3 cellular contexts compared by ENCODE assay signal in the genomic region with DNA sequence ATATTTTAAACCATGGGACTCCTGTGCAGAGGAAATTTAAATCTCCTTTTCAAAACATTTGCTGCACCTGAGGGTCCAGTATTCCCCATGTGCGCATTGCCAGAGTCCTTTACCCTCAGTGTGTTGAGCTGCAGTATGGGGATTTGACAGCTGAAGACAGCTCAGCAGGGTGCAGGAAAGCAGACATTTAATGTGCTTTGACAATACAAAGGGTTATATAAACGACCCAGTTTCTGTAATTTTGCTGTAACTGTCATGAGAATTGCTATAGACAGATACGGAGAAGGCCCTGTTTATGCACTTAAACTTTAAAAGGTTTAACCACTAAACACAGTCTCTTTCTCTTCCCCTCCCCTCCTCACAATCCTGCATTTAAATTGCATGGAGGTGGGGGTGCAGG.
TF ChIP-seq lines count a peak whose summit lies in the region.

No MANE protein-coding gene starts in this region.

TF ChIP-seq in A549, 52 proteins besides CTCF, POLR2A, EP300 and RAD21 (continued from another document):
- TF ChIP-seq HOXB13 (CRISPR knock-in tag; IDR thresholded peaks at IDR 0.05; ENCODE audit: low read depth) (no peak), ZC3H11A (IDR thresholded peaks at IDR 0.05) (no peak), CEBPB (IDR thresholded peaks at IDR 0.05) (no peak), SREBF2 (IDR thresholded peaks at IDR 0.05) (no peak), SMC3 (IDR thresholded peaks at IDR 0.05) (no peak), TFCP2L1 (CRISPR knock-in tag; IDR thresholded peaks at IDR 0.05) (no peak)

TF ChIP-seq in H1, 55 proteins besides CTCF, POLR2A, EP300 and RAD21 (continued from another document):
- no peak for TF ChIP-seq POLR2AphosphoS5 (IDR thresholded peaks at IDR 0.05; ENCODE audit: low read depth, low read length)
- TF ChIP-seq GABPA (IDR thresholded peaks at IDR 0.05; ENCODE audit: borderline replicate concordance, insufficient read depth, low read length), result no peak
- no peak for TF ChIP-seq HDAC6 (IDR thresholded peaks at IDR 0.05; ENCODE audit: low read depth, low read length)
- TF ChIP-seq GTF2F1 (IDR thresholded peaks at IDR 0.05; ENCODE audit: borderline replicate concordance, low read depth, low read length), result no peak
- no peak for TF ChIP-seq POU5F1 (IDR thresholded peaks at IDR 0.05; ENCODE audit: low read depth, low read length)
- TF ChIP-seq, protein P1, sequence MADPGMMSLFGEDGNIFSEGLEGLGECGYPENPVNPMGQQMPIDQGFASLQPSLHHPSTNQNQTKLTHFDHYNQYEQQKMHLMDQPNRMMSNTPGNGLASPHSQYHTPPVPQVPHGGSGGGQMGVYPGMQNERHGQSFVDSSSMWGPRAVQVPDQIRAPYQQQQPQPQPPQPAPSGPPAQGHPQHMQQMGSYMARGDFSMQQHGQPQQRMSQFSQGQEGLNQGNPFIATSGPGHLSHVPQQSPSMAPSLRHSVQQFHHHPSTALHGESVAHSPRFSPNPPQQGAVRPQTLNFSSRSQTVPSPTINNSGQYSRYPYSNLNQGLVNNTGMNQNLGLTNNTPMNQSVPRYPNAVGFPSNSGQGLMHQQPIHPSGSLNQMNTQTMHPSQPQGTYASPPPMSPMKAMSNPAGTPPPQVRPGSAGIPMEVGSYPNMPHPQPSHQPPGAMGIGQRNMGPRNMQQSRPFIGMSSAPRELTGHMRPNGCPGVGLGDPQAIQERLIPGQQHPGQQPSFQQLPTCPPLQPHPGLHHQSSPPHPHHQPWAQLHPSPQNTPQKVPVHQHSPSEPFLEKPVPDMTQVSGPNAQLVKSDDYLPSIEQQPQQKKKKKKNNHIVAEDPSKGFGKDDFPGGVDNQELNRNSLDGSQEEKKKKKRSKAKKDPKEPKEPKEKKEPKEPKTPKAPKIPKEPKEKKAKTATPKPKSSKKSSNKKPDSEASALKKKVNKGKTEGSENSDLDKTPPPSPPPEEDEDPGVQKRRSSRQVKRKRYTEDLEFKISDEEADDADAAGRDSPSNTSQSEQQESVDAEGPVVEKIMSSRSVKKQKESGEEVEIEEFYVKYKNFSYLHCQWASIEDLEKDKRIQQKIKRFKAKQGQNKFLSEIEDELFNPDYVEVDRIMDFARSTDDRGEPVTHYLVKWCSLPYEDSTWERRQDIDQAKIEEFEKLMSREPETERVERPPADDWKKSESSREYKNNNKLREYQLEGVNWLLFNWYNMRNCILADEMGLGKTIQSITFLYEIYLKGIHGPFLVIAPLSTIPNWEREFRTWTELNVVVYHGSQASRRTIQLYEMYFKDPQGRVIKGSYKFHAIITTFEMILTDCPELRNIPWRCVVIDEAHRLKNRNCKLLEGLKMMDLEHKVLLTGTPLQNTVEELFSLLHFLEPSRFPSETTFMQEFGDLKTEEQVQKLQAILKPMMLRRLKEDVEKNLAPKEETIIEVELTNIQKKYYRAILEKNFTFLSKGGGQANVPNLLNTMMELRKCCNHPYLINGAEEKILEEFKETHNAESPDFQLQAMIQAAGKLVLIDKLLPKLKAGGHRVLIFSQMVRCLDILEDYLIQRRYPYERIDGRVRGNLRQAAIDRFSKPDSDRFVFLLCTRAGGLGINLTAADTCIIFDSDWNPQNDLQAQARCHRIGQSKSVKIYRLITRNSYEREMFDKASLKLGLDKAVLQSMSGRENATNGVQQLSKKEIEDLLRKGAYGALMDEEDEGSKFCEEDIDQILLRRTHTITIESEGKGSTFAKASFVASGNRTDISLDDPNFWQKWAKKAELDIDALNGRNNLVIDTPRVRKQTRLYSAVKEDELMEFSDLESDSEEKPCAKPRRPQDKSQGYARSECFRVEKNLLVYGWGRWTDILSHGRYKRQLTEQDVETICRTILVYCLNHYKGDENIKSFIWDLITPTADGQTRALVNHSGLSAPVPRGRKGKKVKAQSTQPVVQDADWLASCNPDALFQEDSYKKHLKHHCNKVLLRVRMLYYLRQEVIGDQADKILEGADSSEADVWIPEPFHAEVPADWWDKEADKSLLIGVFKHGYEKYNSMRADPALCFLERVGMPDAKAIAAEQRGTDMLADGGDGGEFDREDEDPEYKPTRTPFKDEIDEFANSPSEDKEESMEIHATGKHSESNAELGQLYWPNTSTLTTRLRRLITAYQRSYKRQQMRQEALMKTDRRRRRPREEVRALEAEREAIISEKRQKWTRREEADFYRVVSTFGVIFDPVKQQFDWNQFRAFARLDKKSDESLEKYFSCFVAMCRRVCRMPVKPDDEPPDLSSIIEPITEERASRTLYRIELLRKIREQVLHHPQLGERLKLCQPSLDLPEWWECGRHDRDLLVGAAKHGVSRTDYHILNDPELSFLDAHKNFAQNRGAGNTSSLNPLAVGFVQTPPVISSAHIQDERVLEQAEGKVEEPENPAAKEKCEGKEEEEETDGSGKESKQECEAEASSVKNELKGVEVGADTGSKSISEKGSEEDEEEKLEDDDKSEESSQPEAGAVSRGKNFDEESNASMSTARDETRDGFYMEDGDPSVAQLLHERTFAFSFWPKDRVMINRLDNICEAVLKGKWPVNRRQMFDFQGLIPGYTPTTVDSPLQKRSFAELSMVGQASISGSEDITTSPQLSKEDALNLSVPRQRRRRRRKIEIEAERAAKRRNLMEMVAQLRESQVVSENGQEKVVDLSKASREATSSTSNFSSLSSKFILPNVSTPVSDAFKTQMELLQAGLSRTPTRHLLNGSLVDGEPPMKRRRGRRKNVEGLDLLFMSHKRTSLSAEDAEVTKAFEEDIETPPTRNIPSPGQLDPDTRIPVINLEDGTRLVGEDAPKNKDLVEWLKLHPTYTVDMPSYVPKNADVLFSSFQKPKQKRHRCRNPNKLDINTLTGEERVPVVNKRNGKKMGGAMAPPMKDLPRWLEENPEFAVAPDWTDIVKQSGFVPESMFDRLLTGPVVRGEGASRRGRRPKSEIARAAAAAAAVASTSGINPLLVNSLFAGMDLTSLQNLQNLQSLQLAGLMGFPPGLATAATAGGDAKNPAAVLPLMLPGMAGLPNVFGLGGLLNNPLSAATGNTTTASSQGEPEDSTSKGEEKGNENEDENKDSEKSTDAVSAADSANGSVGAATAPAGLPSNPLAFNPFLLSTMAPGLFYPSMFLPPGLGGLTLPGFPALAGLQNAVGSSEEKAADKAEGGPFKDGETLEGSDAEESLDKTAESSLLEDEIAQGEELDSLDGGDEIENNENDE (IDR thresholded peaks at IDR 0.05; ENCODE audit: insufficient replicate concordance, low read length), result no peak
- TF ChIP-seq FOSL1 (IDR thresholded peaks at IDR 0.05; ENCODE audit: insufficient read depth, low read depth, low read length), result no peak
- TF ChIP-seq RNF2 (IDR thresholded peaks at IDR 0.05; ENCODE audit: borderline replicate concordance, low read depth, low read length, missing control alignments, poor library complexity, severe bottlenecking), result no peak

TF ChIP-seq in HEK293T, 16 proteins besides CTCF, POLR2A, EP300 and RAD21:
- TF ChIP-seq, protein P2, sequence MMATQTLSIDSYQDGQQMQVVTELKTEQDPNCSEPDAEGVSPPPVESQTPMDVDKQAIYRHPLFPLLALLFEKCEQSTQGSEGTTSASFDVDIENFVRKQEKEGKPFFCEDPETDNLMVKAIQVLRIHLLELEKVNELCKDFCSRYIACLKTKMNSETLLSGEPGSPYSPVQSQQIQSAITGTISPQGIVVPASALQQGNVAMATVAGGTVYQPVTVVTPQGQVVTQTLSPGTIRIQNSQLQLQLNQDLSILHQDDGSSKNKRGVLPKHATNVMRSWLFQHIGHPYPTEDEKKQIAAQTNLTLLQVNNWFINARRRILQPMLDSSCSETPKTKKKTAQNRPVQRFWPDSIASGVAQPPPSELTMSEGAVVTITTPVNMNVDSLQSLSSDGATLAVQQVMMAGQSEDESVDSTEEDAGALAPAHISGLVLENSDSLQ (IDR thresholded peaks at IDR 0.05), result no peak
- TF ChIP-seq ZNF384 (IDR thresholded peaks at IDR 0.05) (no peak), SUZ12 (IDR thresholded peaks at IDR 0.05) (no peak), FOXA1 (IDR thresholded peaks at IDR 0.05) (no peak), L3MBTL2 (conservative IDR thresholded peaks at IDR 0.05) (no peak), SP1 (IDR thresholded peaks at IDR 0.05) (no peak), NFRKB (IDR thresholded peaks at IDR 0.05) (no peak), HDGF (IDR thresholded peaks at IDR 0.05; ENCODE audit: borderline replicate concordance) (no peak), CTBP1 (IDR thresholded peaks at IDR 0.05; ENCODE audit: borderline replicate concordance) (no peak), ELF4 (IDR thresholded peaks at IDR 0.05) (no peak), LEF1 (IDR thresholded peaks at IDR 0.05; ENCODE audit: borderline replicate concordance) (no peak), BHLHE40 (IDR thresholded peaks at IDR 0.05; ENCODE audit: borderline replicate concordance) (no peak), ARNT (IDR thresholded peaks at IDR 0.05) (no peak), FOXM1 (IDR thresholded peaks at IDR 0.05; ENCODE audit: borderline replicate concordance) (no peak), TARDBP (IDR thresholded peaks at IDR 0.05) (no peak), FOXK2 (IDR thresholded peaks at IDR 0.05) (no peak)
